Comparison of ENCODE assay signal across 8 cellular contexts in genomic region chr1:28417441-28418277, GRCh38. TPM values are rescaled to one million over a fixed set of nuclear protein-coding genes. Genes with fewer than 3 reads are reported as not detected.
DNase-seq lines count a peak whose midpoint lies in the region; ATAC-seq and TF ChIP-seq lines count a peak whose summit lies in the region.

No MANE protein-coding gene starts in this region.

- H2AFZ ChIP-seq in SU-DHL-6 (ENCODE audit: low read depth, low read length, severe bottlenecking), result no peak overlapping the region

- intact Hi-C loops in left ventricle myocardium superior (cut with micrococcal nuclease), result no loop called here

- ATAC-seq in HG03469 (IDR thresholded peaks at IDR 0.05; ENCODE audit: unreplicated experiment) (no peak), left ventricle myocardium superior (no peak)

- H3K9me2 ChIP-seq in SU-DHL-6 (replicated peaks; ENCODE audit: insufficient read depth, low read length), result no peaks in the 10 kb centered on the region; the same call in 1 of the 2 replicates

- H3K27me3 ChIP-seq in SU-DHL-6 (ENCODE audit: low read length), result no peaks in the 10 kb centered on the region
- no peaks in the 10 kb centered on the region for H3K27me3 ChIP-seq in H7 (ENCODE audit: control insufficient read depth, insufficient read depth, low read length)

- TF ChIP-seq CTCF in AG10803 (conservative IDR thresholded peaks at IDR 0.05; ENCODE audit: low read length) (no peak), SU-DHL-6 (IDR thresholded peaks at IDR 0.05; ENCODE audit: insufficient read depth, low read length, poor library complexity, severe bottlenecking) (no peak), fibroblast of villous mesenchyme (IDR thresholded peaks at IDR 0.05; ENCODE audit: insufficient read depth, low read depth, low read length) (no peak)

- H3K27ac ChIP-seq in SU-DHL-6 (ENCODE audit: low read depth, low read length), result no peak overlapping the region

- H3K79me2 ChIP-seq in SU-DHL-6 (ENCODE audit: insufficient read depth, low read length), result 0 out of 2 replicates have a peak, but pooled peaks cover 4% of the 10 kb centered on the region

- H4K20me1 ChIP-seq in SU-DHL-6 (ENCODE audit: low read depth, low read length), result no peaks in the 10 kb centered on the region

- H3K9me3 ChIP-seq in SU-DHL-6 (ENCODE audit: insufficient read depth, low read length), result no peaks in the 10 kb centered on the region

- no peaks in the 10 kb centered on the region for H3K36me3 ChIP-seq in SU-DHL-6 (ENCODE audit: low read length)
- H3K36me3 ChIP-seq in H7 (replicated peaks; ENCODE audit: control insufficient read depth, insufficient read depth, low read length), result no peaks in the 10 kb centered on the region; the same call in 1 of the 2 replicates

- H3F3A ChIP-seq in SU-DHL-6 (ENCODE audit: insufficient read depth), result peaks cover 5% of the 10 kb centered on the region; the same call in 1 of the 2 replicates

- H3K9ac ChIP-seq in SU-DHL-6 (ENCODE audit: low read length), result no peak overlapping the region

- peak overlapping the region; percentile 4 for H3K4me2 ChIP-seq in SU-DHL-6 (ENCODE audit: low read depth, low read length, poor library complexity, severe bottlenecking)

- peak overlapping the region; percentile 21; the same call in 1 of the 2 replicates for H3K4me3 ChIP-seq in AG10803 (ENCODE audit: low read length)
- no peak overlapping the region for H3K4me3 ChIP-seq in SU-DHL-6 (ENCODE audit: insufficient read depth, low read length, poor library complexity, severe bottlenecking)
- H3K4me3 ChIP-seq in fibroblast of villous mesenchyme (ENCODE audit: low read depth, low read length), result peak overlapping the region; percentile 34
- no peak overlapping the region for H3K4me3 ChIP-seq in H7 (ENCODE audit: insufficient read depth, low read depth, low read length)

- DNase-seq in AG10803 (ENCODE audit: low read depth), result peak; percentile 66
- DNase-seq in H4 (ENCODE audit: low spot score), result peak; percentile 68
- DNase-seq in fibroblast of villous mesenchyme (ENCODE audit: low read depth), result peak; percentile 64
- no peak for DNase-seq in C1 segment of cervical spinal cord (lab: John Stamatoyannopoulos, UW)
- DNase-seq in left ventricle myocardium superior, result no peak
- DNase-seq in H7, result no peak

RNA-seq across cellular contexts. Expression of gene PHACTR4, which starts 48.1 kb away (rescaled TPM):
- total RNA-seq in H4 (2014; rRNA removed; shearing (Covaris generic)), result 7.9 and 15.5 TPM in 2 replicates
- total RNA-seq in fibroblast of villous mesenchyme, result 11.6 and 12.1 TPM in 2 replicates
- total RNA-seq in left ventricle myocardium superior, result 17.9 TPM
- 16.9 and 23.0 TPM in 2 replicates for total RNA-seq in H7 (2014; rRNA removed; shearing (Covaris generic))

Comparison
In these comparisons a context has a peak if more than half of its experiments do, and no peak if none do; other contexts are left out.
1. DNase-seq: peak in AG10803 (single experiment), H4 (single experiment) and fibroblast of villous mesenchyme (single experiment); none in C1 segment of cervical spinal cord (0 of 14), left ventricle myocardium superior (single experiment) and H7 (single experiment).
2. H3K4me3 ChIP-seq: peak in AG10803 (single experiment) and fibroblast of villous mesenchyme (single experiment); none in SU-DHL-6 (single experiment) and H7 (single experiment).